Comparison of ENCODE assay signal across 1 cellular context in genomic region chr9:129726322-129727160, GRCh38.
TF ChIP-seq lines count a peak whose summit lies in the region.

No MANE protein-coding gene starts in this region.

TF ChIP-seq in HEK293, 187 proteins besides CTCF, POLR2A, EP300 and RAD21 (continued from another document and continues in another):
- TF ChIP-seq, protein P1, sequence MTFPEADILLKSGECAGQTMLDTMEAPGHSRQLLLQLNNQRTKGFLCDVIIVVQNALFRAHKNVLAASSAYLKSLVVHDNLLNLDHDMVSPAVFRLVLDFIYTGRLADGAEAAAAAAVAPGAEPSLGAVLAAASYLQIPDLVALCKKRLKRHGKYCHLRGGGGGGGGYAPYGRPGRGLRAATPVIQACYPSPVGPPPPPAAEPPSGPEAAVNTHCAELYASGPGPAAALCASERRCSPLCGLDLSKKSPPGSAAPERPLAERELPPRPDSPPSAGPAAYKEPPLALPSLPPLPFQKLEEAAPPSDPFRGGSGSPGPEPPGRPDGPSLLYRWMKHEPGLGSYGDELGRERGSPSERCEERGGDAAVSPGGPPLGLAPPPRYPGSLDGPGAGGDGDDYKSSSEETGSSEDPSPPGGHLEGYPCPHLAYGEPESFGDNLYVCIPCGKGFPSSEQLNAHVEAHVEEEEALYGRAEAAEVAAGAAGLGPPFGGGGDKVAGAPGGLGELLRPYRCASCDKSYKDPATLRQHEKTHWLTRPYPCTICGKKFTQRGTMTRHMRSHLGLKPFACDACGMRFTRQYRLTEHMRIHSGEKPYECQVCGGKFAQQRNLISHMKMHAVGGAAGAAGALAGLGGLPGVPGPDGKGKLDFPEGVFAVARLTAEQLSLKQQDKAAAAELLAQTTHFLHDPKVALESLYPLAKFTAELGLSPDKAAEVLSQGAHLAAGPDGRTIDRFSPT (tag by site-specific recombination; IDR thresholded peaks at IDR 0.05), result no peak
- no peak for TF ChIP-seq ZNF558 (tag by site-specific recombination; IDR thresholded peaks at IDR 0.05)
- no peak for TF ChIP-seq ZNF501 (tag by site-specific recombination; IDR thresholded peaks at IDR 0.05)
- no peak for TF ChIP-seq ZNF354C (tag by site-specific recombination; IDR thresholded peaks at IDR 0.05; ENCODE audit: borderline replicate concordance, low read depth)
- peak; percentile 45; the same call in 1 of the 2 replicates for TF ChIP-seq ZBTB20 (tag by site-specific recombination; IDR thresholded peaks at IDR 0.05)
- no peak for TF ChIP-seq ZNF266 (tag by site-specific recombination; IDR thresholded peaks at IDR 0.05; ENCODE audit: low read depth)
- TF ChIP-seq, protein P2, sequence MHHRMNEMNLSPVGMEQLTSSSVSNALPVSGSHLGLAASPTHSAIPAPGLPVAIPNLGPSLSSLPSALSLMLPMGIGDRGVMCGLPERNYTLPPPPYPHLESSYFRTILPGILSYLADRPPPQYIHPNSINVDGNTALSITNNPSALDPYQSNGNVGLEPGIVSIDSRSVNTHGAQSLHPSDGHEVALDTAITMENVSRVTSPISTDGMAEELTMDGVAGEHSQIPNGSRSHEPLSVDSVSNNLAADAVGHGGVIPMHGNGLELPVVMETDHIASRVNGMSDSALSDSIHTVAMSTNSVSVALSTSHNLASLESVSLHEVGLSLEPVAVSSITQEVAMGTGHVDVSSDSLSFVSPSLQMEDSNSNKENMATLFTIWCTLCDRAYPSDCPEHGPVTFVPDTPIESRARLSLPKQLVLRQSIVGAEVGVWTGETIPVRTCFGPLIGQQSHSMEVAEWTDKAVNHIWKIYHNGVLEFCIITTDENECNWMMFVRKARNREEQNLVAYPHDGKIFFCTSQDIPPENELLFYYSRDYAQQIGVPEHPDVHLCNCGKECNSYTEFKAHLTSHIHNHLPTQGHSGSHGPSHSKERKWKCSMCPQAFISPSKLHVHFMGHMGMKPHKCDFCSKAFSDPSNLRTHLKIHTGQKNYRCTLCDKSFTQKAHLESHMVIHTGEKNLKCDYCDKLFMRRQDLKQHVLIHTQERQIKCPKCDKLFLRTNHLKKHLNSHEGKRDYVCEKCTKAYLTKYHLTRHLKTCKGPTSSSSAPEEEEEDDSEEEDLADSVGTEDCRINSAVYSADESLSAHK (tag by site-specific recombination; IDR thresholded peaks at IDR 0.05), result no peak
- no peak for TF ChIP-seq ZNF23 (tag by site-specific recombination; IDR thresholded peaks at IDR 0.05; ENCODE audit: borderline replicate concordance)
- TF ChIP-seq OVOL3 (tag by site-specific recombination; IDR thresholded peaks at IDR 0.05), result no peak
- TF ChIP-seq ZNF707 (tag by site-specific recombination; IDR thresholded peaks at IDR 0.05), result no peak
- no peak for TF ChIP-seq MZF1 (tag by site-specific recombination; IDR thresholded peaks at IDR 0.05; ENCODE audit: borderline replicate concordance)
- TF ChIP-seq ZNF660 (tag by site-specific recombination; IDR thresholded peaks at IDR 0.05), result peak; percentile 82
- TF ChIP-seq ZNF248 (tag by site-specific recombination; IDR thresholded peaks at IDR 0.05), result no peak
- no peak for TF ChIP-seq ZNF692 (tag by site-specific recombination; IDR thresholded peaks at IDR 0.05)
- no peak for TF ChIP-seq ZNF292 (tag by site-specific recombination; IDR thresholded peaks at IDR 0.05; ENCODE audit: borderline replicate concordance, low read depth)
- TF ChIP-seq ZNF639 (tag by site-specific recombination; IDR thresholded peaks at IDR 0.05), result no peak
- TF ChIP-seq, protein P3, sequence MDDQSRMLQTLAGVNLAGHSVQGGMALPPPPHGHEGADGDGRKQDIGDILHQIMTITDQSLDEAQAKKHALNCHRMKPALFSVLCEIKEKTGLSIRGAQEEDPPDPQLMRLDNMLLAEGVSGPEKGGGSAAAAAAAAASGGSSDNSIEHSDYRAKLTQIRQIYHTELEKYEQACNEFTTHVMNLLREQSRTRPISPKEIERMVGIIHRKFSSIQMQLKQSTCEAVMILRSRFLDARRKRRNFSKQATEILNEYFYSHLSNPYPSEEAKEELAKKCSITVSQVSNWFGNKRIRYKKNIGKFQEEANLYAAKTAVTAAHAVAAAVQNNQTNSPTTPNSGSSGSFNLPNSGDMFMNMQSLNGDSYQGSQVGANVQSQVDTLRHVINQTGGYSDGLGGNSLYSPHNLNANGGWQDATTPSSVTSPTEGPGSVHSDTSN (CRISPR knock-in tag; IDR thresholded peaks at IDR 0.05), result no peak
- TF ChIP-seq ZNF830 (tag by site-specific recombination; IDR thresholded peaks at IDR 0.05; ENCODE audit: low read depth), result no peak
- no peak; the same call in 1 of the 2 replicates for TF ChIP-seq KLF10 (tag by site-specific recombination; IDR thresholded peaks at IDR 0.05)
- TF ChIP-seq, protein P4, sequence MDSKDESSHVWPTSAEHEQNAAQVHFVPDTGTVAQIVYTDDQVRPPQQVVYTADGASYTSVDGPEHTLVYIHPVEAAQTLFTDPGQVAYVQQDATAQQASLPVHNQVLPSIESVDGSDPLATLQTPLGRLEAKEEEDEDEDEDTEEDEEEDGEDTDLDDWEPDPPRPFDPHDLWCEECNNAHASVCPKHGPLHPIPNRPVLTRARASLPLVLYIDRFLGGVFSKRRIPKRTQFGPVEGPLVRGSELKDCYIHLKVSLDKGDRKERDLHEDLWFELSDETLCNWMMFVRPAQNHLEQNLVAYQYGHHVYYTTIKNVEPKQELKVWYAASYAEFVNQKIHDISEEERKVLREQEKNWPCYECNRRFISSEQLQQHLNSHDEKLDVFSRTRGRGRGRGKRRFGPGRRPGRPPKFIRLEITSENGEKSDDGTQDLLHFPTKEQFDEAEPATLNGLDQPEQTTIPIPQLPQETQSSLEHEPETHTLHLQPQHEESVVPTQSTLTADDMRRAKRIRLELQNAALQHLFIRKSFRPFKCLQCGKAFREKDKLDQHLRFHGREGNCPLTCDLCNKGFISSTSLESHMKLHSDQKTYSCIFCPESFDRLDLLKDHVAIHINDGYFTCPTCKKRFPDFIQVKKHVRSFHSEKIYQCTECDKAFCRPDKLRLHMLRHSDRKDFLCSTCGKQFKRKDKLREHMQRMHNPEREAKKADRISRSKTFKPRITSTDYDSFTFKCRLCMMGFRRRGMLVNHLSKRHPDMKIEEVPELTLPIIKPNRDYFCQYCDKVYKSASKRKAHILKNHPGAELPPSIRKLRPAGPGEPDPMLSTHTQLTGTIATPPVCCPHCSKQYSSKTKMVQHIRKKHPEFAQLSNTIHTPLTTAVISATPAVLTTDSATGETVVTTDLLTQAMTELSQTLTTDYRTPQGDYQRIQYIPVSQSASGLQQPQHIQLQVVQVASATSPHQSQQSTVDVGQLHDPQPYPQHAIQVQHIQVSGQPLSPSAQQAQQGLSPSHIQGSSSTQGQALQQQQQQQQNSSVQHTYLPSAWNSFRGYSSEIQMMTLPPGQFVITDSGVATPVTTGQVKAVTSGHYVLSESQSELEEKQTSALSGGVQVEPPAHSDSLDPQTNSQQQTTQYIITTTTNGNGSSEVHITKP (tag by site-specific recombination; IDR thresholded peaks at IDR 0.05), result peak; percentile 56; the same call in 1 of the 2 replicates
- no peak for TF ChIP-seq ZNF426 (tag by site-specific recombination; IDR thresholded peaks at IDR 0.05)
- TF ChIP-seq ZNF155 (tag by site-specific recombination; IDR thresholded peaks at IDR 0.05), result no peak
- TF ChIP-seq, protein P5, sequence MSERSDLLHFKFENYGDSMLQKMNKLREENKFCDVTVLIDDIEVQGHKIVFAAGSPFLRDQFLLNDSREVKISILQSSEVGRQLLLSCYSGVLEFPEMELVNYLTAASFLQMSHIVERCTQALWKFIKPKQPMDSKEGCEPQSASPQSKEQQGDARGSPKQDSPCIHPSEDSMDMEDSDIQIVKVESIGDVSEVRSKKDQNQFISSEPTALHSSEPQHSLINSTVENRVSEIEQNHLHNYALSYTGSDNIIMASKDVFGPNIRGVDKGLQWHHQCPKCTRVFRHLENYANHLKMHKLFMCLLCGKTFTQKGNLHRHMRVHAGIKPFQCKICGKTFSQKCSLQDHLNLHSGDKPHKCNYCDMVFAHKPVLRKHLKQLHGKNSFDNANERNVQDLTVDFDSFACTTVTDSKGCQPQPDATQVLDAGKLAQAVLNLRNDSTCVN (tag by site-specific recombination; optimal IDR thresholded peaks at IDR 0.05), result peak; percentile 11
- no peak for TF ChIP-seq ZNF777 (tag by site-specific recombination; IDR thresholded peaks at IDR 0.05; ENCODE audit: borderline replicate concordance)
- TF ChIP-seq SP7 (tag by site-specific recombination; IDR thresholded peaks at IDR 0.05), result 0 out of 2 replicates have a peak, but pooled peaks have one; percentile 10
- TF ChIP-seq KLF1 (tag by site-specific recombination; IDR thresholded peaks at IDR 0.05), result no peak; the same call in 1 of the 2 replicates
- TF ChIP-seq ZNF792 (tag by site-specific recombination; IDR thresholded peaks at IDR 0.05), result no peak
- TF ChIP-seq MYNN (tag by site-specific recombination; IDR thresholded peaks at IDR 0.05; ENCODE audit: borderline replicate concordance), result no peak
- TF ChIP-seq ZIC2 (tag by site-specific recombination; IDR thresholded peaks at IDR 0.05), result 0 out of 2 replicates have a peak, but pooled peaks have one; percentile 31
- TF ChIP-seq ZNF324 (tag by site-specific recombination; IDR thresholded peaks at IDR 0.05), result no peak; the same call in 1 of the 2 replicates
- no peak for TF ChIP-seq ZNF140 (tag by site-specific recombination; IDR thresholded peaks at IDR 0.05)
- peak; percentile 62; the same call in 1 of the 2 replicates for TF ChIP-seq ZNF561 (tag by site-specific recombination; IDR thresholded peaks at IDR 0.05; ENCODE audit: borderline replicate concordance)
- no peak for TF ChIP-seq SP3 (tag by site-specific recombination; IDR thresholded peaks at IDR 0.05)
- no peak for TF ChIP-seq ZNF677 (tag by site-specific recombination; IDR thresholded peaks at IDR 0.05)
- TF ChIP-seq, protein P6, sequence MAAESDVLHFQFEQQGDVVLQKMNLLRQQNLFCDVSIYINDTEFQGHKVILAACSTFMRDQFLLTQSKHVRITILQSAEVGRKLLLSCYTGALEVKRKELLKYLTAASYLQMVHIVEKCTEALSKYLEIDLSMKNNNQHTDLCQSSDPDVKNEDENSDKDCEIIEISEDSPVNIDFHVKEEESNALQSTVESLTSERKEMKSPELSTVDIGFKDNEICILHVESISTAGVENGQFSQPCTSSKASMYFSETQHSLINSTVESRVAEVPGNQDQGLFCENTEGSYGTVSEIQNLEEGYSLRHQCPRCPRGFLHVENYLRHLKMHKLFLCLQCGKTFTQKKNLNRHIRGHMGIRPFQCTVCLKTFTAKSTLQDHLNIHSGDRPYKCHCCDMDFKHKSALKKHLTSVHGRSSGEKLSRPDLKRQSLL (tag by site-specific recombination; IDR thresholded peaks at IDR 0.05), result no peak
- no peak for TF ChIP-seq ZNF394 (tag by site-specific recombination; IDR thresholded peaks at IDR 0.05; ENCODE audit: borderline replicate concordance)
- TF ChIP-seq ZNF549 (tag by site-specific recombination; IDR thresholded peaks at IDR 0.05), result no peak
- TF ChIP-seq ZNF621 (tag by site-specific recombination; IDR thresholded peaks at IDR 0.05), result no peak
- no peak for TF ChIP-seq ZNF175 (tag by site-specific recombination; IDR thresholded peaks at IDR 0.05)
- no peak for TF ChIP-seq ZBTB21 (tag by site-specific recombination; IDR thresholded peaks at IDR 0.05)
- peak; percentile 31; the same call in 1 of the 2 replicates for TF ChIP-seq GLIS2 (tag by site-specific recombination; IDR thresholded peaks at IDR 0.05)
- TF ChIP-seq ZNF600 (tag by site-specific recombination; IDR thresholded peaks at IDR 0.05), result no peak
- no peak for TF ChIP-seq SP2 (tag by site-specific recombination; IDR thresholded peaks at IDR 0.05)
- TF ChIP-seq GLIS1 (tag by site-specific recombination; IDR thresholded peaks at IDR 0.05), result peak; percentile 72
- no peak for TF ChIP-seq ZNF658 (tag by site-specific recombination; IDR thresholded peaks at IDR 0.05)
- no peak for TF ChIP-seq ZNF146 (tag by site-specific recombination; IDR thresholded peaks at IDR 0.05)
- no peak for TF ChIP-seq ZNF274 (IDR thresholded peaks at IDR 0.05; ENCODE audit: low read length)
- no peak for TF ChIP-seq ZNF274 (tag by site-specific recombination; IDR thresholded peaks at IDR 0.05; ENCODE audit: borderline replicate concordance)
- no peak for TF ChIP-seq ZNF670 (tag by site-specific recombination; IDR thresholded peaks at IDR 0.05; ENCODE audit: low read depth)
- no peak for TF ChIP-seq ZNF473 (tag by site-specific recombination; IDR thresholded peaks at IDR 0.05)
- no peak for TF ChIP-seq ZNF10 (tag by site-specific recombination; IDR thresholded peaks at IDR 0.05)
- TF ChIP-seq PATZ1 (tag by site-specific recombination; IDR thresholded peaks at IDR 0.05), result no peak; the same call in 1 of the 2 replicates
- TF ChIP-seq ZBTB7A (tag by site-specific recombination; IDR thresholded peaks at IDR 0.05; ENCODE audit: low read depth), result no peak
- TF ChIP-seq ZNF624 (tag by site-specific recombination; IDR thresholded peaks at IDR 0.05), result no peak
- 0 out of 2 replicates have a peak, but pooled peaks have one; percentile 18 for TF ChIP-seq ZEB2 (tag by site-specific recombination; IDR thresholded peaks at IDR 0.05)
